15 cellular contexts compared by ENCODE assay signal in the genomic region with DNA sequence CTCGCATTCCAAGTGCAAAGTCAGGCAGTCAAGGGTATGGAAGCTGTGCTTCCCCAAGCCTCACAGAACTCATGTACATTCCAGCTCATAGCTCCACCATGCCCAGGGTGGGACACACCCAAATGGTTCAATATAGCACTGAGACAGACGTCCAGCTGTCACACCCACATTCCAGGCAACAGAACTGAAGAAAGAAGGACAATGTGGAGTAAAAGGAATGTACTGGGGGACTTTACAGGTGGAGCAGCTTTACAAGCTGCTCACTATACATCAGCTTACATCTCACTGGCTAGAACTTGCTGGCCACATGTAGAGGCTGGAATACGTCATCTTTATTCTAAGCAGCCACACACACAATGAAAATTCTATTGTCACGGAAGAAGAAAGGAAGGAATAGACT.
A peak's percentile ranks its signal among the peaks of the same experiment; 100 is the strongest.
DNase-seq lines count a peak whose midpoint lies in the region; ATAC-seq and TF ChIP-seq lines count a peak whose summit lies in the region.
"Had no signal": no experiment of that assay in that cellular context is flagged by ENCODE, and none has a peak within 500 bp of the region (broad histone marks: within the 10 kb centered on the region; RNA-seq: fewer than 3 reads in every experiment).

No MANE protein-coding gene starts in this region.

- H3K4me1 Mint-ChIP-seq in endodermal cell = peaks cover 5% of the 10 kb centered on the region

- 80 to 92% methylated on average over 2 to 4 of the region's 4 CpGs for WGBS in endodermal cell (ENCODE audit: insufficient coverage in 1 of 2, insufficient read length in 1 of 2), 2 experiments

- H3K27me3 Mint-ChIP-seq in endodermal cell (ENCODE audit: insufficient read depth) = no peaks in the 10 kb centered on the region
- H3K27me3 Mint-ChIP-seq: activated naive CD4-positive, alpha-beta T cell treated with anti-CD3 and anti-CD28 coated beads, Interleukin-2, amount 10 ng/mL, durations not matched to agents 7 days and 5 days; B cell had no signal

- H3K9ac ChIP-seq in BLaER1 (no peak overlapping the region), endodermal cell (ENCODE audit: extremely low read depth, low read length, poor library complexity, severe bottlenecking) (no peak overlapping the region)

- H3K4me1 ChIP-seq in BLaER1 = peaks cover 26% of the 10 kb centered on the region
- no peaks in the 10 kb centered on the region for H3K4me1 ChIP-seq in endodermal cell (ENCODE audit: control insufficient read depth, insufficient read depth, low read length)

- H3K4me3 Mint-ChIP-seq in endodermal cell = no peak overlapping the region
- H3K4me3 Mint-ChIP-seq: activated naive CD4-positive, alpha-beta T cell treated with anti-CD3 and anti-CD28 coated beads, Interleukin-2, amount 10 ng/mL, durations not matched to agents 7 days and 5 days; B cell had no signal

- TF ChIP-seq CTCF in endodermal cell (conservative IDR thresholded peaks at IDR 0.05) = no peak

- peaks cover 3% of the 10 kb centered on the region for H3K36me3 Mint-ChIP-seq in endodermal cell (ENCODE audit: low read depth)

- H3K4me2 ChIP-seq in BLaER1 = no peak overlapping the region

- DNase-seq in HT-29 (ENCODE audit: low spot score) = peak; percentile 64
- DNase-seq in endodermal cell = no peak
- peak; percentile 77 for DNase-seq in myocyte (ENCODE audit: low read depth)
- no peak for DNase-seq in effector CD8-positive, alpha-beta T cell (lab: John Stamatoyannopoulos, UW)
- DNase-seq in activated gamma-delta T cell treated with Interleukin-2 at 50 U/mL for 16 hours = no peak
- DNase-seq in NCI-H524 (lab: John Stamatoyannopoulos, UW) = no peak
- DNase-seq: activated CD4-positive, alpha-beta T cell treated with anti-CD3 and anti-CD28 coated beads, Interleukin-2, amount 50 U/mL, for 4 hours; activated naive CD4-positive, alpha-beta T cell treated with anti-CD3 and anti-CD28 coated beads, Interleukin-2, amount 10 ng/mL, durations not matched to agents 7 days and 5 days; NCI-H187 treated with DMSO at 0.1 percent for 48 hours had no signal

- H3K36me3 ChIP-seq in BLaER1 (peaks cover 33% of the 10 kb centered on the region), endodermal cell (ENCODE audit: control insufficient read depth, insufficient read depth, low read length) (no peaks in the 10 kb centered on the region)
- H3K36me3 ChIP-seq: vagina had no signal

- no peaks in the 10 kb centered on the region for H3K9me3 Mint-ChIP-seq in endodermal cell

- no peak overlapping the region for H3K27ac Mint-ChIP-seq in endodermal cell
- H3K27ac Mint-ChIP-seq: activated naive CD4-positive, alpha-beta T cell treated with anti-CD3 and anti-CD28 coated beads, Interleukin-2, amount 10 ng/mL, durations not matched to agents 7 days and 5 days; B cell had no signal

- ATAC-seq in GM21360 (IDR thresholded peaks at IDR 0.05; ENCODE audit: unreplicated experiment) = no peak
- ATAC-seq: HepG2 had no signal

- H4K20me1 ChIP-seq in BLaER1 = peaks cover 7% of the 10 kb centered on the region; the same call in 1 of the 2 replicates

- peaks cover 26% of the 10 kb centered on the region for H3K9me3 ChIP-seq in BLaER1
- H3K9me3 ChIP-seq in endodermal cell (ENCODE audit: control insufficient read depth, low read length) = no peaks in the 10 kb centered on the region
- H3K9me3 ChIP-seq: vagina had no signal

- H3K27me3 ChIP-seq in BLaER1 = no peaks in the 10 kb centered on the region
- no peaks in the 10 kb centered on the region for H3K27me3 ChIP-seq in endodermal cell (ENCODE audit: control insufficient read depth, insufficient read depth, low read length, poor library complexity, severe bottlenecking)
- H3K27me3 ChIP-seq: vagina had no signal

- H3K27ac ChIP-seq in BLaER1 (0 out of 2 replicates have a peak overlapping the region, but pooled peaks have one; percentile 27), endodermal cell (ENCODE audit: low read depth, low read length) (peak overlapping the region; percentile 46)
- H3K27ac ChIP-seq: skin epidermis, vagina had no signal

- H3K4me3 ChIP-seq in BLaER1 (no peak overlapping the region), endodermal cell (ENCODE audit: low read length) (no peak overlapping the region)
- H3K4me3 ChIP-seq: skin epidermis, vagina had no signal

Comparison
In these comparisons a context has a peak if more than half of its experiments do, and no peak if none do; other contexts are left out.
1. DNase-seq: peak in HT-29 (single experiment) and myocyte (single experiment); none in endodermal cell (single experiment), effector CD8-positive, alpha-beta T cell (single experiment), activated gamma-delta T cell treated with Interleukin-2 at 50 U/mL for 16 hours (single experiment) and NCI-H524 (0 of 2).